ENCODE assay signal across 24 cellular contexts in the genomic region with DNA sequence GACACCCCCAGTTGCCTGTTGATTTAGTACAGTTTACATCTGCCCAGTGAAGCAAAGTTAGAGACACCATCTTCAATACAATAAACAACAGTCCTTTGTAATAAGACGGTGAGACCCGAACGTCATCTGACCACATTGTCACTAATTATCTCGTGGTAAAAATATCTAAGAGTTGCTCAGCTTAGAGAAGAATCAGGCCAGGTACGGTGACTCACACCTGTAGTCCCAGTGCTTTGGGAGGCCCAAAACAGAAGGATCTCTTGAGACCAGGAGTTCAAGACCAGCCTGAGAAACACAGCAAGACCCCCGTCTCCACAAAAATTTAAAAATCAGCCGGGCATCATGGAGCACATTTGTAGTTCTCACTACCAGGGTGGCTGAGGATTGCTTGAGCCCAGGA. TPM values are rescaled to one million over a fixed set of nuclear protein-coding genes. Genes with fewer than 3 reads are reported as not detected.
A peak's percentile ranks its signal among the peaks of the same experiment; 100 is the strongest.
DNase-seq lines count a peak whose midpoint lies in the region; TF ChIP-seq lines count a peak whose summit lies in the region.
"Had no signal": no experiment of that assay in that cellular context is flagged by ENCODE, and none has a peak within 500 bp of the region (broad histone marks: within the 10 kb centered on the region; RNA-seq: fewer than 3 reads in every experiment).

No MANE protein-coding gene starts in this region.

- CTCF ChIA-PET in mammary epithelial cell (lab: Charles Lee; ENCODE audit: low non-redundant PET): no interaction called here
- CTCF ChIA-PET in MCF 10A (lab: Yijun Ruan, JAX): interaction anchor here (1.4 to 22.1 kb wide), 4 partner anchors 9 to 27 kb away, joined by 3 to 790 read pairs (median 26); no protein-coding TSS in a partner anchor
- CTCF ChIA-PET in SK-N-SH (lab: Yijun Ruan, JAX): interaction anchor here (0.7 kb wide), 1 partner anchor 11 kb away, joined by 4 read pairs; no protein-coding TSS in a partner anchor

- POLR2A ChIA-PET in MCF 10A (lab: Yijun Ruan, JAX) (interaction anchor here (2.1 to 3.0 kb wide), 3 partner anchors 9 to 35 kb away, joined by 8 to 20 read pairs (median 17); no protein-coding TSS in a partner anchor), SK-N-SH (lab: Yijun Ruan, JAX) (no interaction called here)

- dilution Hi-C loops in mammary epithelial cell (cut with HindIII; ENCODE audit: low sequenced_read_pairs): no loop called here

- no peak for TF ChIP-seq POLR2A in vagina (IDR thresholded peaks at IDR 0.05)

- BruUV-seq in mammary epithelial cell (replicated peaks; lab: Mats Ljungman, UMichigan) (no TSS peak), MCF 10A (replicated peaks; lab: Mats Ljungman, UMichigan) (no TSS peak)

- H3K4me2 ChIP-seq in mammary epithelial cell (ENCODE audit: insufficient read depth, low read depth, low read length) (no peak overlapping the region), SK-N-SH (no peak overlapping the region)

- H3K4me1 ChIP-seq in mammary epithelial cell (ENCODE audit: insufficient read depth, low read length): no peaks in the 10 kb centered on the region
- H3K4me1 ChIP-seq in vagina: peaks cover 86% of the 10 kb centered on the region
- peaks cover 0 to 2% of the 10 kb centered on the region in 2 experiments; a peak in 2 of 4 replicates for H3K4me1 ChIP-seq in SK-N-SH (ENCODE audit: control insufficient read depth in 1 of 2, insufficient read depth in 2 of 2, low read depth in 1 of 2, low read length in 1 of 2)
- H3K4me1 ChIP-seq: HAP-1 had no signal

- peaks cover 13% of the 10 kb centered on the region for H3K4me1 Mint-ChIP-seq in MCF 10A (ENCODE audit: insufficient read depth, unreplicated experiment)

- no peak for TF ChIP-seq RAD21 in SK-N-SH (IDR thresholded peaks at IDR 0.05; ENCODE audit: low read length)

- H3K4me3 Mint-ChIP-seq in MCF 10A (ENCODE audit: unreplicated experiment): no peak overlapping the region
- H3K4me3 Mint-ChIP-seq: GM23338 had no signal

- peaks cover 7% of the 10 kb centered on the region for H3K36me3 ChIP-seq in mammary epithelial cell (ENCODE audit: insufficient read depth, low read length)
- no peaks in the 10 kb centered on the region for H3K36me3 ChIP-seq in vagina
- H3K36me3 ChIP-seq in SK-N-SH (replicated peaks in 1 of 2; ENCODE audit: control insufficient read depth in 1 of 2, insufficient read depth in 2 of 2, low read length in 1 of 2): peaks cover 0 to 8% of the 10 kb centered on the region in 2 experiments
- H3K36me3 ChIP-seq: SJCRH30 had no signal

- H3K36me3 Mint-ChIP-seq in MCF 10A (ENCODE audit: insufficient read depth, unreplicated experiment): peaks cover 44% of the 10 kb centered on the region

- H3K79me2 ChIP-seq in mammary epithelial cell (ENCODE audit: insufficient read depth, low read length) (peaks cover 87% of the 10 kb centered on the region), SK-N-SH (ENCODE audit: insufficient read depth) (peaks cover 20% of the 10 kb centered on the region)

- H3K27ac ChIP-seq in mammary epithelial cell (ENCODE audit: insufficient read depth, low read depth, low read length): no peak overlapping the region
- peak overlapping the region; percentile 32 for H3K27ac ChIP-seq in vagina
- no peak overlapping the region for H3K27ac ChIP-seq in SK-N-SH (ENCODE audit: low read depth in 2 of 2, low read length in 1 of 2)
- H3K27ac ChIP-seq: C4-2B, SJCRH30 had no signal

- no peaks in the 10 kb centered on the region for H3F3A ChIP-seq in SK-N-SH (replicated peaks; ENCODE audit: insufficient read depth)

- TF ChIP-seq CTCF in mammary epithelial cell (conservative IDR thresholded peaks at IDR 0.05 in 1 of 2, IDR thresholded peaks at IDR 0.05 in 1 of 2; ENCODE audit: extremely low read depth in 1 of 2, insufficient read depth in 1 of 2, low read depth in 1 of 2, low read length in 2 of 2) (no peak), MCF 10A (IDR thresholded peaks at IDR 0.05; ENCODE audit: unreplicated experiment) (no peak), epithelial cell of esophagus (IDR thresholded peaks at IDR 0.05; ENCODE audit: insufficient read depth, low read depth, low read length, missing control alignments) (no peak), vagina (IDR thresholded peaks at IDR 0.05) (no peak), SK-N-SH (IDR thresholded peaks at IDR 0.05) (no peak)

- H4K20me1 ChIP-seq in mammary epithelial cell (ENCODE audit: insufficient read depth, low read length): no peaks in the 10 kb centered on the region
- no peaks in the 10 kb centered on the region for H4K20me1 ChIP-seq in SK-N-SH (ENCODE audit: insufficient read depth)

- 93% methylated on average over 7 of the region's 7 CpGs for WGBS in mammary epithelial cell (ENCODE audit: low coverage, missing lambda C conversion rate)
- WGBS in SK-N-SH (ENCODE audit: low lambda C conversion rate): 96% methylated on average over 7 of the region's 7 CpGs

- no peaks in the 10 kb centered on the region for H3K27me3 ChIP-seq in mammary epithelial cell (ENCODE audit: insufficient read depth, low read length)
- no peaks in the 10 kb centered on the region for H3K27me3 ChIP-seq in vagina
- no peaks in the 10 kb centered on the region for H3K27me3 ChIP-seq in SK-N-SH (ENCODE audit: insufficient read depth)
- H3K27me3 ChIP-seq: SJCRH30 had no signal

- intact Hi-C loops in mammary epithelial cell (cut with micrococcal nuclease) (no loop called here), MCF 10A (cut with micrococcal nuclease) (no loop called here), vagina (cut with DNase I) (no loop called here)

- H3K9me3 Mint-ChIP-seq in MCF 10A (ENCODE audit: unreplicated experiment): no peaks in the 10 kb centered on the region
- H3K9me3 Mint-ChIP-seq: GM23338 had no signal

- DNase-seq in mammary epithelial cell (peak; percentile 50), MCF 10A (ENCODE audit: unreplicated experiment) (no peak), SK-MEL-5 (ENCODE audit: low read depth, low spot score) (peak; percentile 10), epithelial cell of esophagus (ENCODE audit: low read depth) (peak; percentile 13), vagina (ENCODE audit: extremely low spot score in 2 of 2) (no peak), NCI-H2081 (lab: John Stamatoyannopoulos, UW) (no peak), SK-N-SH (no peak), glomerular visceral epithelial cell (ENCODE audit: extremely low spot score) (no peak)
- DNase-seq: MV-4-11; NCI-H1105 treated with DMSO at 0.1 percent for 48 hours; NCI-H2029 treated with DMSO at 0.1 percent for 48 hours; NCI-H2171; NCI-H345; NCI-H524; NCI-H774; NK-92 treated with Interleukin-12 subunit alpha and Interleukin-12 subunit beta, amount 100 ng/mL, for 24 hours; SJCRH30 had no signal

- H2AFZ ChIP-seq in mammary epithelial cell (ENCODE audit: low read depth, low read length): no peak overlapping the region
- no peak overlapping the region for H2AFZ ChIP-seq in SK-N-SH (ENCODE audit: low read depth)
- H2AFZ ChIP-seq: GM23338 had no signal

- H3K9me3 ChIP-seq in mammary epithelial cell (replicated peaks; ENCODE audit: insufficient read depth, low read length) (no peaks in the 10 kb centered on the region), vagina (no peaks in the 10 kb centered on the region), SK-N-SH (no peaks in the 10 kb centered on the region)
- H3K9me3 ChIP-seq: HAP-1, SJCRH30 had no signal

- in situ Hi-C loops in mammary epithelial cell (cut with MboI; ENCODE audit: low sequenced_read_pairs in 2 of 2): no loop called here
- in situ Hi-C loops in SK-MEL-5 (cut with HindIII; ENCODE audit: low pct_unique_long_range_greater_than_20kb, low sequenced_read_pairs): no loop called here

- H3K4me3 ChIP-seq in mammary epithelial cell (replicated peaks in 1 of 3; ENCODE audit: insufficient read depth in 1 of 3, low read depth in 2 of 3, low read length in 3 of 3): no peak overlapping the region
- no peak overlapping the region for H3K4me3 ChIP-seq in epithelial cell of esophagus (ENCODE audit: low read length)
- no peak overlapping the region for H3K4me3 ChIP-seq in vagina
- H3K4me3 ChIP-seq in SK-N-SH (ENCODE audit: low read depth in 2 of 2, low read length in 1 of 2): no peak overlapping the region
- H3K4me3 ChIP-seq: GM23338, HAP-1, K562, SJCRH30 had no signal

- H3K9ac ChIP-seq in mammary epithelial cell (ENCODE audit: insufficient read depth, low read length) (no peak overlapping the region), SK-N-SH (no peak overlapping the region)

- no peaks in the 10 kb centered on the region for H3K27me3 Mint-ChIP-seq in MCF 10A (ENCODE audit: insufficient read depth, unreplicated experiment)

- no peak for TF ChIP-seq EP300 in SK-N-SH (IDR thresholded peaks at IDR 0.05; ENCODE audit: borderline replicate concordance in 1 of 2, low read depth in 1 of 2, low read length in 1 of 2)

- H3K27ac Mint-ChIP-seq in MCF 10A (ENCODE audit: low read depth, unreplicated experiment): no peak overlapping the region
- H3K27ac Mint-ChIP-seq: GM23338 had no signal

- no peaks in the 10 kb centered on the region for H3K9me2 ChIP-seq in SK-N-SH

TF ChIP-seq in SK-N-SH, 30 proteins besides CTCF, POLR2A, EP300 and RAD21:
- TF ChIP-seq GABPA (IDR thresholded peaks at IDR 0.05; ENCODE audit: low read depth) (no peak), FOXJ3 (CRISPR knock-in tag; IDR thresholded peaks at IDR 0.05) (no peak), NFIC (IDR thresholded peaks at IDR 0.05; ENCODE audit: borderline replicate concordance) (no peak), GATA2 (CRISPR knock-in tag; IDR thresholded peaks at IDR 0.05) (no peak), YY1 (IDR thresholded peaks at IDR 0.05; ENCODE audit: low read depth) (no peak), SIN3A (IDR thresholded peaks at IDR 0.05; ENCODE audit: borderline replicate concordance, low read depth, low read length) (no peak)
- TF ChIP-seq, protein P1, sequence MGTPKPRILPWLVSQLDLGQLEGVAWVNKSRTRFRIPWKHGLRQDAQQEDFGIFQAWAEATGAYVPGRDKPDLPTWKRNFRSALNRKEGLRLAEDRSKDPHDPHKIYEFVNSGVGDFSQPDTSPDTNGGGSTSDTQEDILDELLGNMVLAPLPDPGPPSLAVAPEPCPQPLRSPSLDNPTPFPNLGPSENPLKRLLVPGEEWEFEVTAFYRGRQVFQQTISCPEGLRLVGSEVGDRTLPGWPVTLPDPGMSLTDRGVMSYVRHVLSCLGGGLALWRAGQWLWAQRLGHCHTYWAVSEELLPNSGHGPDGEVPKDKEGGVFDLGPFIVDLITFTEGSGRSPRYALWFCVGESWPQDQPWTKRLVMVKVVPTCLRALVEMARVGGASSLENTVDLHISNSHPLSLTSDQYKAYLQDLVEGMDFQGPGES (IDR thresholded peaks at IDR 0.05; ENCODE audit: low read depth, low read length): no peak
TF ChIP-seq in SK-N-SH: peak in this region for 0.

RNA-seq across cellular contexts. Expression of gene CD34, which starts 53.5 kb away (rescaled TPM):
- total RNA-seq in mammary epithelial cell (not detected), MCF 10A (2022) (0.52 TPM in 1 of 2 replicates, not detected in the other), vagina (57.5 TPM)
- polyA plus RNA-seq in mammary epithelial cell (0.02 TPM), SK-N-SH (2012; rRNA removed) (0.59 and 0.62 TPM in 2 replicates)
- polyA minus RNA-seq in mammary epithelial cell: not detected
- total RNA-seq in SK-MEL-5 (2014; rRNA removed; shearing (Covaris generic)): 0.21 TPM in 1 of 2 replicates, not detected in the other
- polyA plus RNA-seq in SK-MEL-5 (2015; cell fraction: cytosol; rRNA removed): 0.10 and 0.12 TPM in 2 replicates
- not detected in 2 replicates for polyA plus RNA-seq in SK-MEL-5 (2015; cell fraction: nucleus; rRNA removed)
- 0.33 and 0.43 TPM in 2 replicates for polyA plus RNA-seq in SK-N-SH (2012; cell fraction: cytosol; rRNA removed)
- 0.42 and 0.54 TPM in 2 replicates for polyA plus RNA-seq in SK-N-SH (2012; cell fraction: nucleus; rRNA removed)
- total RNA-seq: Daoy, HepG2, HT-29, K562 had no signal
- polyA plus RNA-seq: HepG2, K562 had no signal

Comparison
In these comparisons a context has a peak if more than half of its experiments do, and no peak if none do; other contexts are left out.
1. DNase-seq: peak in mammary epithelial cell (single experiment), SK-MEL-5 (single experiment) and epithelial cell of esophagus (single experiment); none in MCF 10A (single experiment), vagina (0 of 2), NCI-H2081 (0 of 2), SK-N-SH (single experiment) and glomerular visceral epithelial cell (single experiment).
2. RNA of gene CD34, which starts 53.5 kb away (total RNA-seq): 57.5 TPM in vagina (single experiment); not detected in mammary epithelial cell, 0.52 TPM in MCF 10A and 0.21 TPM in SK-MEL-5; every median in the first group is over 10 times any median in the second.